ENCODE assay signal across 14 cellular contexts in the genomic region with DNA sequence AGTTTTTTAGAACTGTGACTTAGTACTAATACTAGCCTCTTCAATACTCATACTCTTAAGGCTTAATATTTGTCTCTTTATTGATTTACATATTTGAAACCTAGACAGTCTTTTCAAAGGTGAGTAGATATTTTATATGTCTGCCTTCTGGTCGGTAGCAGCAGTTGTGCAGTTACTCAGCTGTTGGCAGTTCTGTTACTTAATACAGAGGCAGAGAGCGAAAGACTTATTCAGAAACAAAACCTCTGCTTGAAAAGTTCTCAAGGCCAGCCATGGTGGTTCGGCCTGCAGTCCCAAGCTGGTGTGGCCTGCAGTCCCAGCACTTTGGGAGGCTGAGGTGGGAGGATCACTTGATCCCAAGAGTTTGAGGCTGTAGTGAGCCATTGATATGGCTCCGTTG.
DNase-seq lines count a peak whose midpoint lies in the region; ATAC-seq and TF ChIP-seq lines count a peak whose summit lies in the region.
"Had no signal": no experiment of that assay in that cellular context is flagged by ENCODE, and none has a peak within 500 bp of the region (broad histone marks: within the 10 kb centered on the region; RNA-seq: fewer than 3 reads in every experiment).

No MANE protein-coding gene starts in this region.

- no peak overlapping the region for H2BK5ac ChIP-seq in H9 (ENCODE audit: insufficient read length, low read length)

- H2BK20ac ChIP-seq in H9 (ENCODE audit: low read depth, low read length, poor library complexity, severe bottlenecking), result no peak overlapping the region

- no peak overlapping the region for H3K9ac ChIP-seq in H9 (ENCODE audit: extremely low read depth, insufficient read length, low read length)

- no peaks in the 10 kb centered on the region for H3K36me3 Mint-ChIP-seq in H9 (ENCODE audit: insufficient read depth in 1 of 3, low read depth in 3 of 3)
- H3K36me3 Mint-ChIP-seq in CD8-positive, alpha-beta memory T cell, result no peaks in the 10 kb centered on the region

- H3K36me3 ChIP-seq in OCI-LY7 (ENCODE audit: insufficient read depth, low read length), result no peaks in the 10 kb centered on the region
- no peaks in the 10 kb centered on the region for H3K36me3 ChIP-seq in CD8-positive, alpha-beta memory T cell (ENCODE audit: insufficient read depth, low read length)

- no peak for ATAC-seq in GM21390 (IDR thresholded peaks at IDR 0.05; ENCODE audit: unreplicated experiment)
- ATAC-seq: PC-3 had no signal

- no peaks in the 10 kb centered on the region for H3K79me1 ChIP-seq in H9 (ENCODE audit: insufficient read depth, low read depth, low read length, poor library complexity, severe bottlenecking)

- H2AFZ ChIP-seq in OCI-LY7 (ENCODE audit: low read length) (no peak overlapping the region), H9 (ENCODE audit: low read length) (no peak overlapping the region)

- no peak overlapping the region for H2BK12ac ChIP-seq in H9 (ENCODE audit: insufficient read length, low read depth, low read length)

- WGBS in H9 (ENCODE audit: extremely low coverage, insufficient read length, low lambda C conversion rate), result no CpG with 5 or more reads among the region's 4 CpGs

- peaks cover 23 to 38% of the 10 kb centered on the region in 2 experiments for H3K4me1 Mint-ChIP-seq in H9
- H3K4me1 Mint-ChIP-seq in CD8-positive, alpha-beta memory T cell, result peaks cover 11 to 17% (median 12%) of the 10 kb centered on the region in 3 donors

- intact Hi-C loops in OCI-LY7 (cut with micrococcal nuclease; ENCODE audit: unreplicated experiment), result no loop called here

- H3K23me2 ChIP-seq in H9 (ENCODE audit: insufficient read length, low read depth, low read length, poor library complexity, severe bottlenecking), result peaks cover 2% of the 10 kb centered on the region

- no peak overlapping the region for H2BK15ac ChIP-seq in H9 (ENCODE audit: low read depth, low read length)

- H3T11ph ChIP-seq in H9 (ENCODE audit: low read length), result no peak overlapping the region

- H3K27ac Mint-ChIP-seq in H9, result peak overlapping the region in 1 of 3 experiments; percentile 11; a peak in 1 of 7 replicates
- no peak overlapping the region for H3K27ac Mint-ChIP-seq in CD8-positive, alpha-beta memory T cell

- H4K20me1 ChIP-seq in OCI-LY7 (ENCODE audit: insufficient read depth, low read length) (no peaks in the 10 kb centered on the region), H9 (ENCODE audit: control insufficient read depth, insufficient read depth, insufficient read length) (no peaks in the 10 kb centered on the region)

- H3K27ac ChIP-seq in OCI-LY7 (ENCODE audit: low read depth, low read length, poor library complexity, severe bottlenecking) (no peak overlapping the region), H9 (ENCODE audit: insufficient read length, low read depth, low read length) (no peak overlapping the region)
- no peak overlapping the region for H3K27ac ChIP-seq in CD8-positive, alpha-beta memory T cell (ENCODE audit: low read depth, low read length)
- H3K27ac ChIP-seq: RWPE1 had no signal

- no peak overlapping the region for H3K14ac ChIP-seq in H9 (ENCODE audit: insufficient read depth, low read length)

- H3K4me1 ChIP-seq in OCI-LY7 (ENCODE audit: insufficient read depth, low read length, poor library complexity, severe bottlenecking) (peaks cover 67% of the 10 kb centered on the region), H9 (ENCODE audit: insufficient read depth, low read length) (no peaks in the 10 kb centered on the region; the same call in none of the 2 replicates)
- H3K4me1 ChIP-seq in CD8-positive, alpha-beta memory T cell (ENCODE audit: insufficient read depth, low read length), result no peaks in the 10 kb centered on the region

- no peak overlapping the region for H2BK120ac ChIP-seq in H9 (ENCODE audit: low read depth, low read length, poor library complexity, severe bottlenecking)

- no peak overlapping the region for H4K91ac ChIP-seq in H9 (ENCODE audit: insufficient read length, low read depth, low read length)

- POLR2A ChIA-PET in OCI-LY7 (lab: Charles Lee), result no interaction called here
- POLR2A ChIA-PET in CD8-positive, alpha-beta memory T cell (lab: Charles Lee), result no interaction called here

- DNase-seq in AG10803 (ENCODE audit: low read depth) (peak; percentile 22), H4 (ENCODE audit: low spot score) (peak; percentile 53), OCI-LY7 (ENCODE audit: low spot score) (no peak), fibroblast of villous mesenchyme (ENCODE audit: low read depth) (peak; percentile 16), H9 (no peak)
- DNase-seq in activated CD8-positive, alpha-beta memory T cell treated with anti-CD3 and anti-CD28 coated beads, Interleukin-2, amount 50 U/mL, for 48 hours, result no peak
- DNase-seq in CD8-positive, alpha-beta memory T cell, result no peak
- DNase-seq: C1 segment of cervical spinal cord, GF-D8, KBM-7, NCI-H1694, PC-3 had no signal

- H4K5ac ChIP-seq in H9 (ENCODE audit: insufficient read length, low read depth, low read length), result no peak overlapping the region

- CTCF ChIA-PET in OCI-LY7 (lab: Charles Lee; ENCODE audit: unreplicated experiment), result interaction anchor here (0.6 to 0.9 kb wide), 2 partner anchors 9 kb away, joined by 3 read pairs; no protein-coding TSS in a partner anchor
- CTCF ChIA-PET in CD8-positive, alpha-beta memory T cell (lab: Charles Lee), result no interaction called here

- BruUV-seq in OCI-LY7 (replicated peaks; lab: Mats Ljungman, UMichigan), result no TSS peak

- H3K4ac ChIP-seq in H9 (ENCODE audit: low read depth, low read length), result no peak overlapping the region

- no peak overlapping the region for H3K18ac ChIP-seq in H9 (ENCODE audit: insufficient read length, low read depth, low read length)

- no peak overlapping the region for H3K4me3 Mint-ChIP-seq in H9
- no peak overlapping the region for H3K4me3 Mint-ChIP-seq in CD8-positive, alpha-beta memory T cell

- H3K23ac ChIP-seq in H9 (ENCODE audit: insufficient read length, low read depth, low read length), result no peak overlapping the region

- H3K27me3 ChIP-seq in H9 (ENCODE audit: insufficient read depth, low read length), result no peaks in the 10 kb centered on the region
- no peaks in the 10 kb centered on the region for H3K27me3 ChIP-seq in CD8-positive, alpha-beta memory T cell (ENCODE audit: insufficient read depth, low read length, poor library complexity, severe bottlenecking)

- TF ChIP-seq CTCF in AG10803 (conservative IDR thresholded peaks at IDR 0.05; ENCODE audit: low read length) (no peak), OCI-LY7 (conservative IDR thresholded peaks at IDR 0.05; ENCODE audit: low read length) (no peak), fibroblast of villous mesenchyme (IDR thresholded peaks at IDR 0.05; ENCODE audit: insufficient read depth, low read depth, low read length) (no peak), H9 (conservative IDR thresholded peaks at IDR 0.05) (no peak)

- H4K8ac ChIP-seq in H9 (replicated peaks; ENCODE audit: insufficient read length, low read depth, low read length), result no peak overlapping the region

- no peaks in the 10 kb centered on the region for H3K9me3 Mint-ChIP-seq in H9
- no peaks in the 10 kb centered on the region for H3K9me3 Mint-ChIP-seq in CD8-positive, alpha-beta memory T cell

- H3K79me2 ChIP-seq in OCI-LY7 (ENCODE audit: insufficient read depth, low read depth, low read length) (peaks cover 99% of the 10 kb centered on the region), H9 (ENCODE audit: insufficient read depth, low read length) (no peaks in the 10 kb centered on the region)

- H3K9me2 ChIP-seq in OCI-LY7 (ENCODE audit: insufficient read depth, low read length), result no peaks in the 10 kb centered on the region

- H3K4me3 ChIP-seq in AG10803 (ENCODE audit: low read length) (no peak overlapping the region), OCI-LY7 (ENCODE audit: low read depth, low read length, poor library complexity, severe bottlenecking) (no peak overlapping the region), fibroblast of villous mesenchyme (ENCODE audit: low read depth, low read length) (no peak overlapping the region)
- no peak overlapping the region for H3K4me3 ChIP-seq in CD8-positive, alpha-beta memory T cell (ENCODE audit: low read length)

- peaks cover 2% of the 10 kb centered on the region; the same call in 1 of the 2 replicates for H3K27me3 Mint-ChIP-seq in H9 (ENCODE audit: low read depth)
- no peaks in the 10 kb centered on the region for H3K27me3 Mint-ChIP-seq in CD8-positive, alpha-beta memory T cell

- H3K9me3 ChIP-seq in OCI-LY7 (ENCODE audit: low read length), result no peaks in the 10 kb centered on the region
- H3K9me3 ChIP-seq in H9 (ENCODE audit: control insufficient read depth, low read depth, low read length), result no peaks in the 10 kb centered on the region
- H3K9me3 ChIP-seq in CD8-positive, alpha-beta memory T cell (ENCODE audit: low read length), result no peaks in the 10 kb centered on the region

- H3K56ac ChIP-seq in H9 (ENCODE audit: insufficient read length, low read depth, low read length), result no peak overlapping the region

- no peak overlapping the region for H2AK5ac ChIP-seq in H9 (ENCODE audit: insufficient read length, low read length)

- H3K4me2 ChIP-seq in OCI-LY7 (ENCODE audit: low read length), result peak overlapping the region; percentile 45; the same call in 1 of the 2 replicates
- no peak overlapping the region for H3K4me2 ChIP-seq in H9 (ENCODE audit: insufficient read depth, insufficient read length, low read length)

Comparison
In these comparisons a context has a peak if more than half of its experiments do, and no peak if none do; other contexts are left out.
1. DNase-seq: peak in AG10803 (single experiment), H4 (single experiment) and fibroblast of villous mesenchyme (single experiment); none in OCI-LY7 (single experiment), H9 (single experiment), activated CD8-positive, alpha-beta memory T cell treated with anti-CD3 and anti-CD28 coated beads, Interleukin-2, amount 50 U/mL, for 48 hours (single experiment) and CD8-positive, alpha-beta memory T cell (0 of 5).